In genomic region chr3:78140274-78140673, GRCh38 we compare ENCODE assay signal across 34 cellular contexts.
DNase-seq lines count a peak whose midpoint lies in the region; ATAC-seq, FAIRE-seq and TF ChIP-seq lines count a peak whose summit lies in the region.
"Had no signal": no experiment of that assay in that cellular context is flagged by ENCODE, and none has a peak within 500 bp of the region (broad histone marks: within the 10 kb centered on the region; RNA-seq: fewer than 3 reads in every experiment).

No MANE protein-coding gene starts in this region.

- H4K20me1 ChIP-seq in Karpas-422 (ENCODE audit: insufficient read depth, low read depth, low read length) (no peaks in the 10 kb centered on the region), astrocyte (ENCODE audit: insufficient read depth, low read length) (no peaks in the 10 kb centered on the region)

- no peak overlapping the region for H3K4me2 ChIP-seq in Karpas-422 (ENCODE audit: low read depth, low read length, poor library complexity, severe bottlenecking)
- no peak overlapping the region for H3K4me2 ChIP-seq in astrocyte (ENCODE audit: low read length)

- no peak overlapping the region for H3K4me3 Mint-ChIP-seq in astrocyte (ENCODE audit: unreplicated experiment)
- no peak overlapping the region for H3K4me3 Mint-ChIP-seq in stimulated activated naive CD8-positive, alpha-beta T cell treated with anti-CD3 and anti-CD28 coated beads, Interleukin-15, amount 100 ng/mL, for 72 hours
- H3K4me3 Mint-ChIP-seq: activated CD4-positive, alpha-beta memory T cell treated with anti-CD3 and anti-CD28 coated beads for 36 hours; activated naive CD8-positive, alpha-beta T cell treated with anti-CD3 and anti-CD28 coated beads, Interleukin-2, amount 50 U/mL, for 24 hours; brain; naive thymus-derived CD8-positive, alpha-beta T cell; T-helper 2 cell treated with Interferon-gamma antibody and Interleukin-4, amounts not matched to agents 5 μg/mL and 100 μg/mL, for 36 hours had no signal

- peak overlapping the region; percentile 85 for H3K27ac Mint-ChIP-seq in astrocyte (ENCODE audit: unreplicated experiment)
- H3K27ac Mint-ChIP-seq in stimulated activated naive CD8-positive, alpha-beta T cell treated with anti-CD3 and anti-CD28 coated beads, Interleukin-15, amount 100 ng/mL, for 72 hours = no peak overlapping the region
- H3K27ac Mint-ChIP-seq: activated CD4-positive, alpha-beta memory T cell treated with anti-CD3 and anti-CD28 coated beads for 36 hours; activated naive CD8-positive, alpha-beta T cell treated with anti-CD3 and anti-CD28 coated beads, Interleukin-2, amount 50 U/mL, for 24 hours; brain; naive thymus-derived CD8-positive, alpha-beta T cell; T-helper 2 cell treated with Interferon-gamma antibody and Interleukin-4, amounts not matched to agents 5 μg/mL and 100 μg/mL, for 36 hours had no signal

- TF ChIP-seq CTCF in astrocyte (IDR thresholded peaks at IDR 0.05; ENCODE audit: insufficient read depth, low read depth, low read length) = no peak

- H3K9me3 Mint-ChIP-seq in astrocyte (ENCODE audit: unreplicated experiment) = no peaks in the 10 kb centered on the region
- peaks cover 11 to 12% of the 10 kb centered on the region in 2 donors for H3K9me3 Mint-ChIP-seq in stimulated activated naive CD8-positive, alpha-beta T cell treated with anti-CD3 and anti-CD28 coated beads, Interleukin-15, amount 100 ng/mL, for 72 hours

- H3K4me1 ChIP-seq in Karpas-422 (ENCODE audit: low read length) (peaks cover 13% of the 10 kb centered on the region), astrocyte (ENCODE audit: insufficient read depth, low read length) (peaks cover 28% of the 10 kb centered on the region)
- H3K4me1 ChIP-seq: colonic mucosa, heart right ventricle, psoas muscle, tibial nerve had no signal

- DNase-seq in Karpas-422 = no peak
- no peak for DNase-seq in astrocyte (ENCODE audit: low read depth)
- DNase-seq in epithelial cell of prostate (ENCODE audit: low read depth, low spot score) = no peak
- no peak for DNase-seq in stimulated activated naive CD8-positive, alpha-beta T cell treated with anti-CD3 and anti-CD28 coated beads, Interleukin-15, amount 100 ng/mL, for 72 hours
- DNase-seq in NCI-H2107 treated with DMSO at 0.1 percent for 48 hours (lab: John Stamatoyannopoulos, UW; ENCODE audit: unreplicated experiment) = no peak
- DNase-seq in NCI-H1417 treated with DMSO at 0.1 percent for 48 hours (lab: John Stamatoyannopoulos, UW) = no peak
- no peak for DNase-seq in activated CD8-positive, alpha-beta memory T cell treated with anti-CD3 and anti-CD28 coated beads, Interleukin-2, amount 50 U/mL, for 48 hours
- DNase-seq: activated CD4-positive, alpha-beta memory T cell treated with anti-CD3 and anti-CD28 coated beads for 36 hours; activated CD4-positive, alpha-beta T cell treated with anti-CD3 and anti-CD28 coated beads for 1 hour; activated naive CD4-positive, alpha-beta T cell; activated naive CD8-positive, alpha-beta T cell treated with anti-CD3 and anti-CD28 coated beads, Interleukin-2, amount 50 U/mL, for 24 hours; Calu3; colonic mucosa; DMS79; effector memory CD4-positive, alpha-beta T cell; GF-D8; heart right ventricle; kidney; MM.1S; naive thymus-derived CD8-positive, alpha-beta T cell; NCI-H1105 treated with DMSO at 0.1 percent for 48 hours; NCI-H2029 treated with DMSO at 0.1 percent for 48 hours; NCI-H748 treated with DMSO at 0.1 percent for 48 hours; psoas muscle; SIG-M5; stimulated activated CD4-positive, alpha-beta T cell treated with anti-CD3 and anti-CD28 coated beads, Interleukin-4, amount 100 ng/mL, for 24 hours had no signal

- H2AFZ ChIP-seq in Karpas-422 (ENCODE audit: low read length) (0 out of 2 replicates have a peak overlapping the region, but pooled peaks have one; percentile 38), astrocyte (ENCODE audit: low read depth, low read length) (no peak overlapping the region)

- H3K79me2 ChIP-seq in Karpas-422 (ENCODE audit: low read length) (no peaks in the 10 kb centered on the region), astrocyte (ENCODE audit: insufficient read depth, low read length) (no peaks in the 10 kb centered on the region)

- no peak for ATAC-seq in stimulated activated naive CD8-positive, alpha-beta T cell treated with anti-CD3 and anti-CD28 coated beads, Interleukin-15, amount 100 ng/mL, for 72 hours
- ATAC-seq: activated naive CD8-positive, alpha-beta T cell treated with anti-CD3 and anti-CD28 coated beads, Interleukin-2, amount 50 U/mL, for 24 hours; heart right ventricle; K562; naive thymus-derived CD8-positive, alpha-beta T cell; psoas muscle; sciatic nerve had no signal

- peaks cover 29% of the 10 kb centered on the region for H3K4me1 Mint-ChIP-seq in astrocyte (ENCODE audit: low read depth, unreplicated experiment)
- no peaks in the 10 kb centered on the region for H3K4me1 Mint-ChIP-seq in stimulated activated naive CD8-positive, alpha-beta T cell treated with anti-CD3 and anti-CD28 coated beads, Interleukin-15, amount 100 ng/mL, for 72 hours
- H3K4me1 Mint-ChIP-seq: activated naive CD8-positive, alpha-beta T cell treated with anti-CD3 and anti-CD28 coated beads, Interleukin-2, amount 50 U/mL, for 24 hours; brain; naive thymus-derived CD8-positive, alpha-beta T cell had no signal

- H3K9ac ChIP-seq in Karpas-422 (ENCODE audit: low read length) (no peak overlapping the region), astrocyte (ENCODE audit: low read length) (no peak overlapping the region)

- H3K9me3 ChIP-seq in Karpas-422 (ENCODE audit: low read length) (no peaks in the 10 kb centered on the region), astrocyte (ENCODE audit: insufficient read depth, low read depth, low read length) (no peaks in the 10 kb centered on the region)
- H3K9me3 ChIP-seq: psoas muscle, tibial nerve had no signal

- no peak overlapping the region for H3K4me3 ChIP-seq in Karpas-422 (ENCODE audit: low read length)
- H3K4me3 ChIP-seq in astrocyte (ENCODE audit: insufficient read depth, low read depth, low read length) = no peak overlapping the region
- H3K4me3 ChIP-seq: colonic mucosa, heart right ventricle, K562, psoas muscle, tibial nerve had no signal

- H3K36me3 ChIP-seq in Karpas-422 (ENCODE audit: insufficient read depth, low read length) (no peaks in the 10 kb centered on the region), astrocyte (ENCODE audit: insufficient read depth, low read length) (no peaks in the 10 kb centered on the region)
- H3K36me3 ChIP-seq: colonic mucosa, heart right ventricle, tibial nerve had no signal

- H3K27ac ChIP-seq in Karpas-422 (ENCODE audit: low read length) = peak overlapping the region; percentile 23; the same call in 1 of the 2 replicates
- H3K27ac ChIP-seq in astrocyte (ENCODE audit: low read depth, low read length) = peak overlapping the region; percentile 73
- H3K27ac ChIP-seq in epithelial cell of prostate = peak overlapping the region; percentile 92
- H3K27ac ChIP-seq: colonic mucosa, heart right ventricle, psoas muscle, tibial nerve had no signal

- no peaks in the 10 kb centered on the region for H3K27me3 Mint-ChIP-seq in astrocyte (ENCODE audit: low read depth, unreplicated experiment)
- H3K27me3 Mint-ChIP-seq in stimulated activated naive CD8-positive, alpha-beta T cell treated with anti-CD3 and anti-CD28 coated beads, Interleukin-15, amount 100 ng/mL, for 72 hours = no peaks in the 10 kb centered on the region
- H3K27me3 Mint-ChIP-seq: activated CD4-positive, alpha-beta memory T cell treated with anti-CD3 and anti-CD28 coated beads for 36 hours; activated naive CD8-positive, alpha-beta T cell treated with anti-CD3 and anti-CD28 coated beads, Interleukin-2, amount 50 U/mL, for 24 hours; naive thymus-derived CD8-positive, alpha-beta T cell had no signal

- H3K36me3 Mint-ChIP-seq in astrocyte (ENCODE audit: low read depth, unreplicated experiment) = no peaks in the 10 kb centered on the region
- H3K36me3 Mint-ChIP-seq: activated CD4-positive, alpha-beta memory T cell treated with anti-CD3 and anti-CD28 coated beads for 36 hours; brain; naive thymus-derived CD8-positive, alpha-beta T cell had no signal

- H3K27me3 ChIP-seq in Karpas-422 (ENCODE audit: low read length) = no peaks in the 10 kb centered on the region
- no peaks in the 10 kb centered on the region for H3K27me3 ChIP-seq in astrocyte (ENCODE audit: insufficient read depth, low read length)
- H3K27me3 ChIP-seq: colonic mucosa, heart right ventricle, tibial nerve had no signal

- FAIRE-seq in astrocyte (lab: Jason Lieb, UNC) = no peak
- FAIRE-seq: frontal cortex, HTR-8/SVneo, K562, kidney, RCC 7860 had no signal

- no peaks in the 10 kb centered on the region for H3K9me2 ChIP-seq in Karpas-422 (replicated peaks; ENCODE audit: insufficient read depth, low read length)

Comparison
In these comparisons a context has a peak if more than half of its experiments do, and no peak if none do; other contexts are left out.
1. H3K27ac ChIP-seq: peak in every context shown above with its lines; median percentile 92 in epithelial cell of prostate; 73 in astrocyte; 23 in Karpas-422.